Comparison of ENCODE assay signal across 1 cellular context in the genomic region with DNA sequence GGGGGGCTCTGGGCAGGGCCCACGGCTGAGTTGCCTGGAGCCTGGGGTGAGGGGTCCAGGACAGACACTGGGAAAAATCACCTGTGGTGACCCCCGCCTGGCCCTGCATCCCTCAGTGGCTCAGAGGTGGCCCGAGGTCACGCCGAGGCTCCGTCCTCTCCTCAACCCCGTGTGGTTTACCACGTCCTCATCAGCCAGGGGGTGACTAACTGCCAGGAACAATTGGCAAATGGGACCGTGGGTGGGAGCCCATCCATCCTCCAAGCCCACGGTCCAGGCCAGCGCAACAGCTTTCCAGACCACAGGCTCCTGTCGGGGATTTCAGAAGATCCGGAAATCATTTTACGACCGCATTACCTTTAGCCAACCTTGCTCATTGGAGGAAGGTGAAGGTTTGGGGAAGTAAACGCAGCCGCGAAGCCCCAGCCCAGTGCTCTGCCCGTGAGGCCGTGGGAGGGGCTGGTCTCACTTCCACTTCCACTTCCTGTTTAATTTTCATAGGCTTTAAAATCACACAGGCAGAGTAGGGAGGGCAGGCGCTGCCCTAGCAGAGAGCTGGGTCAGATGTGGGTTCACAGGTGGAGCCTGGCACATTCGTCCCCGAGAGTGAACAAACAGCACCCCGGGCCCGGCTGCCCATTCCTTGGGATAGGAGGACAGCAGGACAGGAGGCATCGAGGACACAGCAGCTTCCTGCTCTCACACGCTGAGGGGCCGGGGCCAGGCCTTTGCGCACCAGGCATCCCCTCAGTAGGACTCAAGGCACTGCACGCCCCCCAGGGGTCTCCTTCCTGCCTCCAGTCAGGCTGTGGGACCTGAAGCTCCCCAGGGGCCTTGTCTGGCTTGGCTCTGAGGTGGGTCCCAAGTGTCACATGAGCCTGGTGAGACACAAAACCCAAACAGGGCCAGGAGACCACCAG.
A peak's percentile ranks its signal among the peaks of the same experiment; 100 is the strongest.
TF ChIP-seq lines count a peak whose summit lies in the region.

No MANE protein-coding gene starts in this region.

TF ChIP-seq in GM12878, 131 proteins besides CTCF, POLR2A, EP300 and RAD21 (continued from another document and continues in another):
- TF ChIP-seq, protein P1, sequence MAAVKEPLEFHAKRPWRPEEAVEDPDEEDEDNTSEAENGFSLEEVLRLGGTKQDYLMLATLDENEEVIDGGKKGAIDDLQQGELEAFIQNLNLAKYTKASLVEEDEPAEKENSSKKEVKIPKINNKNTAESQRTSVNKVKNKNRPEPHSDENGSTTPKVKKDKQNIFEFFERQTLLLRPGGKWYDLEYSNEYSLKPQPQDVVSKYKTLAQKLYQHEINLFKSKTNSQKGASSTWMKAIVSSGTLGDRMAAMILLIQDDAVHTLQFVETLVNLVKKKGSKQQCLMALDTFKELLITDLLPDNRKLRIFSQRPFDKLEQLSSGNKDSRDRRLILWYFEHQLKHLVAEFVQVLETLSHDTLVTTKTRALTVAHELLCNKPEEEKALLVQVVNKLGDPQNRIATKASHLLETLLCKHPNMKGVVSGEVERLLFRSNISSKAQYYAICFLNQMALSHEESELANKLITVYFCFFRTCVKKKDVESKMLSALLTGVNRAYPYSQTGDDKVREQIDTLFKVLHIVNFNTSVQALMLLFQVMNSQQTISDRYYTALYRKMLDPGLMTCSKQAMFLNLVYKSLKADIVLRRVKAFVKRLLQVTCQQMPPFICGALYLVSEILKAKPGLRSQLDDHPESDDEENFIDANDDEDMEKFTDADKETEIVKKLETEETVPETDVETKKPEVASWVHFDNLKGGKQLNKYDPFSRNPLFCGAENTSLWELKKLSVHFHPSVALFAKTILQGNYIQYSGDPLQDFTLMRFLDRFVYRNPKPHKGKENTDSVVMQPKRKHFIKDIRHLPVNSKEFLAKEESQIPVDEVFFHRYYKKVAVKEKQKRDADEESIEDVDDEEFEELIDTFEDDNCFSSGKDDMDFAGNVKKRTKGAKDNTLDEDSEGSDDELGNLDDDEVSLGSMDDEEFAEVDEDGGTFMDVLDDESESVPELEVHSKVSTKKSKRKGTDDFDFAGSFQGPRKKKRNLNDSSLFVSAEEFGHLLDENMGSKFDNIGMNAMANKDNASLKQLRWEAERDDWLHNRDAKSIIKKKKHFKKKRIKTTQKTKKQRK (IDR thresholded peaks at IDR 0.05; ENCODE audit: low read depth, low read length), result no peak
- TF ChIP-seq ZNF384 (IDR thresholded peaks at IDR 0.05; ENCODE audit: borderline replicate concordance, low read depth, low read length) (no peak), SUPT20H (IDR thresholded peaks at IDR 0.05; ENCODE audit: borderline replicate concordance, control insufficient read depth, low read depth, low read length) (no peak), HDAC2 (IDR thresholded peaks at IDR 0.05) (no peak), LARP7 (IDR thresholded peaks at IDR 0.05) (0 out of 2 replicates have a peak, but pooled peaks have one; percentile 68), MYC (IDR thresholded peaks at IDR 0.05; ENCODE audit: insufficient read depth, insufficient read length, insufficient replicate concordance, low read length, severe bottlenecking) (no peak), TAF1 (IDR thresholded peaks at IDR 0.05; ENCODE audit: borderline replicate concordance, low read depth, low read length) (no peak), BRCA1 (IDR thresholded peaks at IDR 0.05; ENCODE audit: low read depth, low read length) (no peak), IKZF2 (IDR thresholded peaks at IDR 0.05) (peak; percentile 91 to 94), NR2C2 (IDR thresholded peaks at IDR 0.05; ENCODE audit: borderline replicate concordance, control insufficient read depth, insufficient read length, low read depth) (no peak), CREB1 (IDR thresholded peaks at IDR 0.05; ENCODE audit: low read depth) (no peak), RFX5 (IDR thresholded peaks at IDR 0.05; ENCODE audit: low read depth, low read length) (no peak), ZNF24 (IDR thresholded peaks at IDR 0.05) (no peak), SMC3 (IDR thresholded peaks at IDR 0.05; ENCODE audit: borderline replicate concordance, low read length) (no peak), CHD4 (IDR thresholded peaks at IDR 0.05) (no peak), STAT1 (conservative IDR thresholded peaks at IDR 0.05) (no peak), HDGF (IDR thresholded peaks at IDR 0.05) (no peak), POU2F2 (IDR thresholded peaks at IDR 0.05; ENCODE audit: borderline replicate concordance, low read depth, low read length) (no peak; the same call in 2 of the 3 replicates), SPI1 (IDR thresholded peaks at IDR 0.05; ENCODE audit: borderline replicate concordance, insufficient read depth, low read depth, low read length) (peak; percentile 97), RB1 (IDR thresholded peaks at IDR 0.05; ENCODE audit: borderline replicate concordance) (no peak), TCF7 (IDR thresholded peaks at IDR 0.05; ENCODE audit: borderline replicate concordance) (no peak), RELA (IDR thresholded peaks at IDR 0.05; ENCODE audit: borderline replicate concordance, partially characterized antibody) (peak; percentile 9), TCF3 (IDR thresholded peaks at IDR 0.05; ENCODE audit: borderline replicate concordance, insufficient read depth, low read depth, low read length) (no peak), BMI1 (IDR thresholded peaks at IDR 0.05; ENCODE audit: borderline replicate concordance) (no peak), SMAD5 (IDR thresholded peaks at IDR 0.05; ENCODE audit: low read depth) (no peak), NFYA (IDR thresholded peaks at IDR 0.05; ENCODE audit: borderline replicate concordance, low read depth, low read length) (no peak), TCF12 (IDR thresholded peaks at IDR 0.05; ENCODE audit: low read depth, low read length) (no peak), RCOR1 (conservative IDR thresholded peaks at IDR 0.05; ENCODE audit: low read depth, low read length) (no peak), FOXM1 (IDR thresholded peaks at IDR 0.05; ENCODE audit: low read depth, low read length) (no peak), PML (IDR thresholded peaks at IDR 0.05; ENCODE audit: low read length) (no peak), JUND (IDR thresholded peaks at IDR 0.05; ENCODE audit: low read depth, low read length) (no peak), CREM (IDR thresholded peaks at IDR 0.05; ENCODE audit: low read depth) (peak; percentile 49), BHLHE40 (IDR thresholded peaks at IDR 0.05; ENCODE audit: borderline replicate concordance in 1 of 2, low read depth in 2 of 2, low read length in 1 of 2) (peak; percentile 94 to 95)
- TF ChIP-seq, protein P2, sequence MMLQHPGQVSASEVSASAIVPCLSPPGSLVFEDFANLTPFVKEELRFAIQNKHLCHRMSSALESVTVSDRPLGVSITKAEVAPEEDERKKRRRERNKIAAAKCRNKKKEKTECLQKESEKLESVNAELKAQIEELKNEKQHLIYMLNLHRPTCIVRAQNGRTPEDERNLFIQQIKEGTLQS (IDR thresholded peaks at IDR 0.05; ENCODE audit: borderline replicate concordance, extremely low read depth, low read depth, low read length), result no peak
- TF ChIP-seq, protein P3, sequence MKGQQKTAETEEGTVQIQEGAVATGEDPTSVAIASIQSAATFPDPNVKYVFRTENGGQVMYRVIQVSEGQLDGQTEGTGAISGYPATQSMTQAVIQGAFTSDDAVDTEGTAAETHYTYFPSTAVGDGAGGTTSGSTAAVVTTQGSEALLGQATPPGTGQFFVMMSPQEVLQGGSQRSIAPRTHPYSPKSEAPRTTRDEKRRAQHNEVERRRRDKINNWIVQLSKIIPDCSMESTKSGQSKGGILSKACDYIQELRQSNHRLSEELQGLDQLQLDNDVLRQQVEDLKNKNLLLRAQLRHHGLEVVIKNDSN (IDR thresholded peaks at IDR 0.05; ENCODE audit: borderline replicate concordance, extremely low read length, insufficient read depth, low read depth, low read length), result no peak
- TF ChIP-seq, protein P4, sequence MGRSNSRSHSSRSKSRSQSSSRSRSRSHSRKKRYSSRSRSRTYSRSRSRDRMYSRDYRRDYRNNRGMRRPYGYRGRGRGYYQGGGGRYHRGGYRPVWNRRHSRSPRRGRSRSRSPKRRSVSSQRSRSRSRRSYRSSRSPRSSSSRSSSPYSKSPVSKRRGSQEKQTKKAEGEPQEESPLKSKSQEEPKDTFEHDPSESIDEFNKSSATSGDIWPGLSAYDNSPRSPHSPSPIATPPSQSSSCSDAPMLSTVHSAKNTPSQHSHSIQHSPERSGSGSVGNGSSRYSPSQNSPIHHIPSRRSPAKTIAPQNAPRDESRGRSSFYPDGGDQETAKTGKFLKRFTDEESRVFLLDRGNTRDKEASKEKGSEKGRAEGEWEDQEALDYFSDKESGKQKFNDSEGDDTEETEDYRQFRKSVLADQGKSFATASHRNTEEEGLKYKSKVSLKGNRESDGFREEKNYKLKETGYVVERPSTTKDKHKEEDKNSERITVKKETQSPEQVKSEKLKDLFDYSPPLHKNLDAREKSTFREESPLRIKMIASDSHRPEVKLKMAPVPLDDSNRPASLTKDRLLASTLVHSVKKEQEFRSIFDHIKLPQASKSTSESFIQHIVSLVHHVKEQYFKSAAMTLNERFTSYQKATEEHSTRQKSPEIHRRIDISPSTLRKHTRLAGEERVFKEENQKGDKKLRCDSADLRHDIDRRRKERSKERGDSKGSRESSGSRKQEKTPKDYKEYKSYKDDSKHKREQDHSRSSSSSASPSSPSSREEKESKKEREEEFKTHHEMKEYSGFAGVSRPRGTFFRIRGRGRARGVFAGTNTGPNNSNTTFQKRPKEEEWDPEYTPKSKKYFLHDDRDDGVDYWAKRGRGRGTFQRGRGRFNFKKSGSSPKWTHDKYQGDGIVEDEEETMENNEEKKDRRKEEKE (IDR thresholded peaks at IDR 0.05), result no peak
- TF ChIP-seq, protein P5, sequence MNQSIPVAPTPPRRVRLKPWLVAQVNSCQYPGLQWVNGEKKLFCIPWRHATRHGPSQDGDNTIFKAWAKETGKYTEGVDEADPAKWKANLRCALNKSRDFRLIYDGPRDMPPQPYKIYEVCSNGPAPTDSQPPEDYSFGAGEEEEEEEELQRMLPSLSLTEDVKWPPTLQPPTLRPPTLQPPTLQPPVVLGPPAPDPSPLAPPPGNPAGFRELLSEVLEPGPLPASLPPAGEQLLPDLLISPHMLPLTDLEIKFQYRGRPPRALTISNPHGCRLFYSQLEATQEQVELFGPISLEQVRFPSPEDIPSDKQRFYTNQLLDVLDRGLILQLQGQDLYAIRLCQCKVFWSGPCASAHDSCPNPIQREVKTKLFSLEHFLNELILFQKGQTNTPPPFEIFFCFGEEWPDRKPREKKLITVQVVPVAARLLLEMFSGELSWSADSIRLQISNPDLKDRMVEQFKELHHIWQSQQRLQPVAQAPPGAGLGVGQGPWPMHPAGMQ (IDR thresholded peaks at IDR 0.05; ENCODE audit: borderline replicate concordance), result no peak
- TF ChIP-seq, protein P6, sequence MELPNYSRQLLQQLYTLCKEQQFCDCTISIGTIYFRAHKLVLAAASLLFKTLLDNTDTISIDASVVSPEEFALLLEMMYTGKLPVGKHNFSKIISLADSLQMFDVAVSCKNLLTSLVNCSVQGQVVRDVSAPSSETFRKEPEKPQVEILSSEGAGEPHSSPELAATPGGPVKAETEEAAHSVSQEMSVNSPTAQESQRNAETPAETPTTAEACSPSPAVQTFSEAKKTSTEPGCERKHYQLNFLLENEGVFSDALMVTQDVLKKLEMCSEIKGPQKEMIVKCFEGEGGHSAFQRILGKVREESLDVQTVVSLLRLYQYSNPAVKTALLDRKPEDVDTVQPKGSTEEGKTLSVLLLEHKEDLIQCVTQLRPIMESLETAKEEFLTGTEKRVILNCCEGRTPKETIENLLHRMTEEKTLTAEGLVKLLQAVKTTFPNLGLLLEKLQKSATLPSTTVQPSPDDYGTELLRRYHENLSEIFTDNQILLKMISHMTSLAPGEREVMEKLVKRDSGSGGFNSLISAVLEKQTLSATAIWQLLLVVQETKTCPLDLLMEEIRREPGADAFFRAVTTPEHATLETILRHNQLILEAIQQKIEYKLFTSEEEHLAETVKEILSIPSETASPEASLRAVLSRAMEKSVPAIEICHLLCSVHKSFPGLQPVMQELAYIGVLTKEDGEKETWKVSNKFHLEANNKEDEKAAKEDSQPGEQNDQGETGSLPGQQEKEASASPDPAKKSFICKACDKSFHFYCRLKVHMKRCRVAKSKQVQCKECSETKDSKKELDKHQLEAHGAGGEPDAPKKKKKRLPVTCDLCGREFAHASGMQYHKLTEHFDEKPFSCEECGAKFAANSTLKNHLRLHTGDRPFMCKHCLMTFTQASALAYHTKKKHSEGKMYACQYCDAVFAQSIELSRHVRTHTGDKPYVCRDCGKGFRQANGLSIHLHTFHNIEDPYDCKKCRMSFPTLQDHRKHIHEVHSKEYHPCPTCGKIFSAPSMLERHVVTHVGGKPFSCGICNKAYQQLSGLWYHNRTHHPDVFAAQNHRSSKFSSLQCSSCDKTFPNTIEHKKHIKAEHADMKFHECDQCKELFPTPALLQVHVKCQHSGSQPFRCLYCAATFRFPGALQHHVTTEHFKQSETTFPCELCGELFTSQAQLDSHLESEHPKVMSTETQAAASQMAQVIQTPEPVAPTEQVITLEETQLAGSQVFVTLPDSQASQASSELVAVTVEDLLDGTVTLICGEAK (IDR thresholded peaks at IDR 0.05; ENCODE audit: borderline replicate concordance), result no peak
- TF ChIP-seq, protein P7, sequence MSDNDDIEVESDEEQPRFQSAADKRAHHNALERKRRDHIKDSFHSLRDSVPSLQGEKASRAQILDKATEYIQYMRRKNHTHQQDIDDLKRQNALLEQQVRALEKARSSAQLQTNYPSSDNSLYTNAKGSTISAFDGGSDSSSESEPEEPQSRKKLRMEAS (IDR thresholded peaks at IDR 0.05; ENCODE audit: low read depth, low read length), result no peak
- TF ChIP-seq, protein P8, sequence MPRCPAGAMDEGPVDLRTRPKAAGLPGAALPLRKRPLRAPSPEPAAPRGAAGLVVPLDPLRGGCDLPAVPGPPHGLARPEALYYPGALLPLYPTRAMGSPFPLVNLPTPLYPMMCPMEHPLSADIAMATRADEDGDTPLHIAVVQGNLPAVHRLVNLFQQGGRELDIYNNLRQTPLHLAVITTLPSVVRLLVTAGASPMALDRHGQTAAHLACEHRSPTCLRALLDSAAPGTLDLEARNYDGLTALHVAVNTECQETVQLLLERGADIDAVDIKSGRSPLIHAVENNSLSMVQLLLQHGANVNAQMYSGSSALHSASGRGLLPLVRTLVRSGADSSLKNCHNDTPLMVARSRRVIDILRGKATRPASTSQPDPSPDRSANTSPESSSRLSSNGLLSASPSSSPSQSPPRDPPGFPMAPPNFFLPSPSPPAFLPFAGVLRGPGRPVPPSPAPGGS (IDR thresholded peaks at IDR 0.05; ENCODE audit: borderline replicate concordance, insufficient read depth, low read depth, low read length, poor library complexity, severe bottlenecking), result no peak
